Comparison of ENCODE assay signal across 8 cellular contexts in genomic region chr3:177195941-177196472, GRCh38. TPM values are rescaled to one million over a fixed set of nuclear protein-coding genes. Genes with fewer than 3 reads are reported as not detected.
DNase-seq lines count a peak whose midpoint lies in the region; ATAC-seq and TF ChIP-seq lines count a peak whose summit lies in the region.

No MANE protein-coding gene starts in this region.

- H3K79me2 ChIP-seq in DOHH2 (ENCODE audit: control insufficient read depth, low read length), result peaks cover 58% of the 10 kb centered on the region

- H3K14ac ChIP-seq in IMR-90 (replicated peaks; ENCODE audit: low read depth, low read length), result peak overlapping the region; percentile 89

- no peaks in the 10 kb centered on the region for H3K9me3 ChIP-seq in DOHH2 (ENCODE audit: control insufficient read depth, insufficient read depth, low read length)
- no peaks in the 10 kb centered on the region for H3K9me3 ChIP-seq in IMR-90 (ENCODE audit: control insufficient read depth, insufficient read depth, low read length)
- no peaks in the 10 kb centered on the region for H3K9me3 ChIP-seq in gastroesophageal sphincter

- POLR2A ChIA-PET in IMR-90 (lab: Charles Lee; ENCODE audit: unreplicated experiment), result interaction anchor here (0.6 kb wide), 1 partner anchor 164 kb away, joined by 3 read pairs; no protein-coding TSS in a partner anchor
- POLR2A ChIA-PET in activated CD4-positive, alpha-beta T cell treated with anti-CD3 and anti-CD28 coated beads, Interleukin-2, amount 10 ng/mL, durations not matched to agents 7 days and 5 days (lab: Charles Lee), result interaction anchor here (0.5 kb wide), 1 partner anchor 51 kb away, joined by 5 read pairs; no protein-coding TSS in a partner anchor

- H3K27ac ChIP-seq in DOHH2 (ENCODE audit: low read depth, low read length), result peak overlapping the region; percentile 98
- peak overlapping the region; percentile 100 for H3K27ac ChIP-seq in IMR-90 (ENCODE audit: insufficient read depth, low read length)
- peak overlapping the region; percentile 98 to 100 (median 100) for H3K27ac ChIP-seq in gastroesophageal sphincter
- peak overlapping the region; percentile 94 for H3K27ac ChIP-seq in rectal smooth muscle tissue (ENCODE audit: low read depth, low read length)

- dilution Hi-C loops in IMR-90 (cut with HindIII; ENCODE audit: low sequenced_read_pairs, unreplicated experiment), result no loop called here

- H3K4me3 ChIP-seq in DOHH2 (ENCODE audit: low read length) (peak overlapping the region; percentile 99), IMR-90 (ENCODE audit: insufficient read depth, low read depth, low read length) (peak overlapping the region; percentile 96), gastroesophageal sphincter (peak overlapping the region; percentile 84 to 98), rectal smooth muscle tissue (ENCODE audit: low read length) (peak overlapping the region; percentile 78)

- peak overlapping the region; percentile 42 for H2AK9ac ChIP-seq in IMR-90 (replicated peaks; ENCODE audit: low read depth, low read length, poor library complexity)

- peaks cover 44% of the 10 kb centered on the region for H3K36me3 ChIP-seq in DOHH2 (ENCODE audit: control insufficient read depth, low read length)
- no peaks in the 10 kb centered on the region for H3K36me3 ChIP-seq in IMR-90 (ENCODE audit: control insufficient read depth, insufficient read depth, low read length)
- H3K36me3 ChIP-seq in gastroesophageal sphincter, result no peaks in the 10 kb centered on the region
- H3K36me3 ChIP-seq in rectal smooth muscle tissue (ENCODE audit: control insufficient read depth, insufficient read depth, low read length), result no peaks in the 10 kb centered on the region

- no peak for TF ChIP-seq RAD21 in IMR-90 (IDR thresholded peaks at IDR 0.05; ENCODE audit: low read length)

- intact Hi-C loops in IMR-90 (cut with micrococcal nuclease), result loop anchor here (1.0 to 10.0 kb wide), 9 partner anchors 47 to 711 kb away; no protein-coding TSS in a partner anchor

- H3K56ac ChIP-seq in IMR-90 (ENCODE audit: extremely low read depth, insufficient read depth, low read length), result peak overlapping the region; percentile 97

- peak overlapping the region; percentile 86 for H4K91ac ChIP-seq in IMR-90 (ENCODE audit: insufficient read depth, low read depth, low read length)

- no peak for TF ChIP-seq EP300 in gastroesophageal sphincter (IDR thresholded peaks at IDR 0.05)

- peak overlapping the region; percentile 100 for H3K27ac Mint-ChIP-seq in activated CD4-positive, alpha-beta T cell treated with anti-CD3 and anti-CD28 coated beads, Interleukin-2, amount 10 ng/mL, durations not matched to agents 7 days and 5 days

- peak overlapping the region; percentile 100 for H3K9ac ChIP-seq in IMR-90 (ENCODE audit: low read depth, low read length)
- peak overlapping the region; percentile 25 for H3K9ac ChIP-seq in rectal smooth muscle tissue (ENCODE audit: low read length)

- DNase-seq in IMR-90, result no peak
- DNase-seq in activated CD4-positive, alpha-beta T cell treated with anti-CD3 and anti-CD28 coated beads, Interleukin-2, amount 10 ng/mL, durations not matched to agents 7 days and 5 days, result peak; percentile 46
- no peak for DNase-seq in OCI-M2 (lab: John Stamatoyannopoulos, UW; ENCODE audit: unreplicated experiment)
- no peak for DNase-seq in NK-92 treated with Interleukin-12 subunit alpha and Interleukin-12 subunit beta, amount 100 ng/mL, for 24 hours (lab: John Stamatoyannopoulos, UW)

- peak overlapping the region; percentile 75 for H3K4me2 ChIP-seq in DOHH2 (ENCODE audit: low read length)
- peak overlapping the region; percentile 98; the same call in 1 of the 2 replicates for H3K4me2 ChIP-seq in IMR-90 (ENCODE audit: low read depth, low read length)

- peaks cover 65% of the 10 kb centered on the region for H3K4me1 Mint-ChIP-seq in activated CD4-positive, alpha-beta T cell treated with anti-CD3 and anti-CD28 coated beads, Interleukin-2, amount 10 ng/mL, durations not matched to agents 7 days and 5 days

- peaks cover 7% of the 10 kb centered on the region; the same call in 1 of the 2 replicates for H3F3A ChIP-seq in DOHH2 (ENCODE audit: control insufficient read depth, insufficient read depth)

- ATAC-seq in IMR-90 (ENCODE audit: low read depth) (no peak), gastroesophageal sphincter (no peak), GM21360 (IDR thresholded peaks at IDR 0.05; ENCODE audit: unreplicated experiment) (no peak)

- peaks cover 60% of the 10 kb centered on the region for H3K4me1 ChIP-seq in DOHH2 (ENCODE audit: control insufficient read depth, low read length)
- H3K4me1 ChIP-seq in IMR-90 (ENCODE audit: control insufficient read depth, insufficient read depth, low read length), result peaks cover 7% of the 10 kb centered on the region
- H3K4me1 ChIP-seq in gastroesophageal sphincter, result peaks cover 0 to 64% (median 5%) of the 10 kb centered on the region in 3 donors
- H3K4me1 ChIP-seq in rectal smooth muscle tissue (ENCODE audit: control insufficient read depth, insufficient read depth, low read length), result peaks cover 19% of the 10 kb centered on the region

- 20% methylated on average over 1 of the region's 12 CpGs; no CpG with 5 or more reads in 1 of the 2 experiments for WGBS in IMR-90 (ENCODE audit: extremely low coverage in 2 of 2, insufficient read length in 1 of 2), 2 experiments
- 0 to 3% methylated on average over 8 of the region's 12 CpGs for WGBS in gastroesophageal sphincter (ENCODE audit: low coverage in 1 of 2), 2 donors

- peak overlapping the region; percentile 97 for H4K5ac ChIP-seq in IMR-90 (ENCODE audit: low read depth, low read length)

- peaks cover 6% of the 10 kb centered on the region for H3K9me3 Mint-ChIP-seq in activated CD4-positive, alpha-beta T cell treated with anti-CD3 and anti-CD28 coated beads, Interleukin-2, amount 10 ng/mL, durations not matched to agents 7 days and 5 days

- H2BK20ac ChIP-seq in IMR-90 (ENCODE audit: low read depth, low read length), result peak overlapping the region; percentile 37; the same call in 1 of the 2 replicates

- peaks cover 3 to 17% of the 10 kb centered on the region in 2 experiments; a peak in 2 of 4 replicates for H3K79me1 ChIP-seq in IMR-90 (ENCODE audit: low read depth in 1 of 2, low read length in 2 of 2)

- in situ Hi-C loops in IMR-90 (cut with MboI; ENCODE audit: low sequenced_read_pairs), result loop anchor here (5.0 kb wide), 2 partner anchors 166 to 271 kb away; no protein-coding TSS in a partner anchor

- H3K4me3 Mint-ChIP-seq in activated CD4-positive, alpha-beta T cell treated with anti-CD3 and anti-CD28 coated beads, Interleukin-2, amount 10 ng/mL, durations not matched to agents 7 days and 5 days, result peak overlapping the region; percentile 99

- TF ChIP-seq POLR2A in IMR-90 (IDR thresholded peaks at IDR 0.05; ENCODE audit: low read depth, low read length) (no peak), gastroesophageal sphincter (IDR thresholded peaks at IDR 0.05) (no peak)

- H2AFZ ChIP-seq in IMR-90 (replicated peaks; ENCODE audit: low read length, poor library complexity), result peak overlapping the region; percentile 38

- peak overlapping the region; percentile 83; the same call in 2 of the 3 replicates for H2BK15ac ChIP-seq in IMR-90 (ENCODE audit: low read depth, low read length)

- H3K9me1 ChIP-seq in IMR-90 (ENCODE audit: insufficient read depth, low read length), result no peaks in the 10 kb centered on the region; the same call in 1 of the 2 replicates

- peak overlapping the region; percentile 47 for H2AK5ac ChIP-seq in IMR-90 (ENCODE audit: low read depth, low read length)

- H4K8ac ChIP-seq in IMR-90 (ENCODE audit: low read depth in 2 of 2, low read length in 2 of 2), result peak overlapping the region; percentile 62 to 85

- no peaks in the 10 kb centered on the region for H3K27me3 Mint-ChIP-seq in activated CD4-positive, alpha-beta T cell treated with anti-CD3 and anti-CD28 coated beads, Interleukin-2, amount 10 ng/mL, durations not matched to agents 7 days and 5 days

- H2BK120ac ChIP-seq in IMR-90 (ENCODE audit: low read depth, low read length), result peak overlapping the region; percentile 88

- no peaks in the 10 kb centered on the region for H3K27me3 ChIP-seq in DOHH2 (ENCODE audit: control insufficient read depth, low read length)
- H3K27me3 ChIP-seq in IMR-90 (ENCODE audit: control insufficient read depth, insufficient read depth, low read length), result no peaks in the 10 kb centered on the region
- no peaks in the 10 kb centered on the region for H3K27me3 ChIP-seq in gastroesophageal sphincter
- no peaks in the 10 kb centered on the region for H3K27me3 ChIP-seq in rectal smooth muscle tissue (ENCODE audit: control insufficient read depth, insufficient read depth, low read length)

- CTCF ChIA-PET in IMR-90 (lab: Yijun Ruan, JAX), result interaction anchor here (0.7 kb wide), 1 partner anchor 187 kb away, joined by 4 read pairs; no protein-coding TSS in a partner anchor
- CTCF ChIA-PET in activated CD4-positive, alpha-beta T cell treated with anti-CD3 and anti-CD28 coated beads, Interleukin-2, amount 10 ng/mL, durations not matched to agents 7 days and 5 days (lab: Charles Lee), result interaction anchor here (0.6 to 1.1 kb wide), 5 partner anchors 21 to 209 kb away, joined by 3 read pairs; no protein-coding TSS in a partner anchor

- H3K36me3 Mint-ChIP-seq in activated CD4-positive, alpha-beta T cell treated with anti-CD3 and anti-CD28 coated beads, Interleukin-2, amount 10 ng/mL, durations not matched to agents 7 days and 5 days (ENCODE audit: low read depth), result peaks cover 35% of the 10 kb centered on the region

- H3K23ac ChIP-seq in IMR-90 (ENCODE audit: low read depth, low read length), result peak overlapping the region; percentile 89

- peak overlapping the region; percentile 98 for H3K18ac ChIP-seq in IMR-90 (ENCODE audit: low read depth, low read length)

- TF ChIP-seq CTCF in DOHH2 (IDR thresholded peaks at IDR 0.05; ENCODE audit: low read depth, low read length, poor library complexity, severe bottlenecking) (no peak), IMR-90 (conservative IDR thresholded peaks at IDR 0.05; ENCODE audit: low read depth, low read length) (no peak), gastroesophageal sphincter (IDR thresholded peaks at IDR 0.05) (no peak)

- no TSS peak for BruUV-seq in IMR-90 (replicated peaks; lab: Mats Ljungman, UMichigan)

- peak overlapping the region; percentile 96 for H2BK5ac ChIP-seq in IMR-90 (ENCODE audit: low read depth, low read length, poor library complexity, severe bottlenecking)

- H3K9me2 ChIP-seq in DOHH2 (replicated peaks; ENCODE audit: control insufficient read depth, low read length), result no peaks in the 10 kb centered on the region

- H4K20me1 ChIP-seq in DOHH2 (ENCODE audit: control insufficient read depth, insufficient read depth, low read depth, low read length), result peaks cover 26% of the 10 kb centered on the region
- H4K20me1 ChIP-seq in IMR-90 (ENCODE audit: insufficient read depth, low read length), result peaks cover 34% of the 10 kb centered on the region; the same call in 1 of the 2 replicates

- peak overlapping the region; percentile 92 for H3K4ac ChIP-seq in IMR-90 (ENCODE audit: low read depth, low read length)

RNA-seq across cellular contexts. Expression of gene TBL1XR1, which starts 1.3 kb away (rescaled TPM):
- total RNA-seq in IMR-90 (2012; rRNA removed) (170 and 181 TPM in 2 replicates), gastroesophageal sphincter (100 to 1,000 TPM in 1 of 4 donors, 10 to 100 TPM in 3; 91.1 to 126 (median 97.4) TPM)
- 25.2 and 29.3 TPM in 2 replicates for polyA plus RNA-seq in IMR-90 (2012; rRNA removed)
- polyA plus RNA-seq in IMR-90 (2012; cell fraction: cytosol; rRNA removed), result 6.6 and 8.7 TPM in 2 replicates
- polyA plus RNA-seq in IMR-90 (2012; cell fraction: nucleus; rRNA removed; ENCODE audit: low replicate concordance), result 7.5 and 56.1 TPM in 2 replicates
- total RNA-seq in activated CD4-positive, alpha-beta T cell treated with anti-CD3 and anti-CD28 coated beads, Interleukin-2, amount 10 ng/mL, durations not matched to agents 7 days and 5 days, result 100 to 1,000 TPM; 167 to 169 TPM
